22 cellular contexts compared by ENCODE assay signal in the genomic region with DNA sequence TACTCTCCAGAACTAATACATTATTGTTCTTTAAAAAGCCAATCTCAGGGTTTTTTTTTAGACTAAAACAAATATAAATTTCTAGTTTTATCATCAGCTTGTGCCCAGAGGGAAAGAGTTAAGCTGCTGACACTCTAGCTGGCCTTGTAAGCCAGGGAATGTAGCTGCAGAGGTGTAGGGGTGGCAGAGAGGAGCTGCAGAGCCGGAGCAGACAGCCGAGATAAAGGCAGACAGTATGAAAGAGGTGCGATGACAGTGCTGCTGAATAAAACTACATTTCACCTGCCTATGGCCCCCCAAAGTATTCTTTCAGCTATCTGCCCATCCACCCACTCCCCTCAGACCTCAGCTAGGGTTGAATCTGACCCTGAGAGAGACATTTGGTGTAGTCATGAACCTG.
"Had no signal": no experiment of that assay in that cellular context is flagged by ENCODE, and none has a peak within 500 bp of the region (broad histone marks: within the 10 kb centered on the region; RNA-seq: fewer than 3 reads in every experiment).

No MANE protein-coding gene starts in this region.

- DNase-seq: colonic mucosa; dermis blood vessel endothelial cell; erythroblast; foreskin keratinocyte; hippocampal formation; lower lobe of right lung; midbrain; naive B cell; occipital lobe; right lobe of liver; stimulated activated CD4-positive, alpha-beta T cell treated with anti-CD3 and anti-CD28 coated beads, Interleukin-4, amount 100 ng/mL, for 1 hour; stimulated activated CD8-positive, alpha-beta memory T cell treated with anti-CD3 and anti-CD28 coated beads, Interleukin-4, amount 100 ng/mL, for 48 hours; tibial artery; upper lobe of left lung; uterus had no signal

- H3K27ac ChIP-seq: colonic mucosa, foreskin keratinocyte, lower lobe of right lung, pancreas, right lobe of liver, tibial artery, upper lobe of left lung, uterus had no signal

- H3K27ac Mint-ChIP-seq: memory B cell; naive B cell; nephron; progenitor cell of endocrine pancreas; stimulated activated effector memory CD8-positive, alpha-beta T cell treated with anti-CD3 and anti-CD28 coated beads, Interleukin-12 subunit alpha, Interleukin-12 subunit beta, amount 100 ng/mL, for 72 hours; stimulated activated naive CD8-positive, alpha-beta T cell treated with anti-CD3 and anti-CD28 coated beads, Interleukin-15, Interleukin-2, amounts not matched to agents 100 ng/mL and 50 ng/mL, for 24 hours had no signal

- H3K4me1 Mint-ChIP-seq: memory B cell; naive B cell; nephron; stimulated activated effector memory CD8-positive, alpha-beta T cell treated with anti-CD3 and anti-CD28 coated beads, Interleukin-12 subunit alpha, Interleukin-12 subunit beta, amount 100 ng/mL, for 72 hours had no signal

- H3K36me3 Mint-ChIP-seq: memory B cell; naive B cell; stimulated activated effector memory CD8-positive, alpha-beta T cell treated with anti-CD3 and anti-CD28 coated beads, Interleukin-12 subunit alpha, Interleukin-12 subunit beta, amount 100 ng/mL, for 72 hours had no signal

- H3K27me3 ChIP-seq: colonic mucosa, foreskin keratinocyte, pancreas, right lobe of liver, tibial artery, upper lobe of left lung, uterus had no signal

- H3K9me3 ChIP-seq: colonic mucosa, lower lobe of right lung, pancreas, right lobe of liver, tibial artery, upper lobe of left lung, uterus had no signal

- H3K36me3 ChIP-seq: colonic mucosa, lower lobe of right lung, pancreas, right lobe of liver, tibial artery, upper lobe of left lung, uterus had no signal

- ATAC-seq: foreskin keratinocyte; left lobe of liver; pancreas; right lobe of liver; stimulated activated effector memory CD8-positive, alpha-beta T cell treated with anti-CD3 and anti-CD28 coated beads, Interleukin-12 subunit alpha, Interleukin-12 subunit beta, amount 100 ng/mL, for 72 hours had no signal

- H3K4me3 Mint-ChIP-seq: memory B cell; naive B cell; nephron; stimulated activated effector memory CD8-positive, alpha-beta T cell treated with anti-CD3 and anti-CD28 coated beads, Interleukin-12 subunit alpha, Interleukin-12 subunit beta, amount 100 ng/mL, for 72 hours; stimulated activated naive CD8-positive, alpha-beta T cell treated with anti-CD3 and anti-CD28 coated beads, Interleukin-15, Interleukin-2, amounts not matched to agents 100 ng/mL and 50 ng/mL, for 24 hours had no signal

- H3K27me3 Mint-ChIP-seq: memory B cell; naive B cell; stimulated activated naive CD8-positive, alpha-beta T cell treated with anti-CD3 and anti-CD28 coated beads, Interleukin-15, Interleukin-2, amounts not matched to agents 100 ng/mL and 50 ng/mL, for 24 hours had no signal

- H3K4me3 ChIP-seq: colonic mucosa, lower lobe of right lung, pancreas, right lobe of liver, tibial artery, upper lobe of left lung, uterus had no signal

- H3K4me1 ChIP-seq: colonic mucosa, foreskin keratinocyte, lower lobe of right lung, pancreas, right lobe of liver, tibial artery, upper lobe of left lung, uterus had no signal

- H3K9me3 Mint-ChIP-seq: memory B cell; nephron; stimulated activated naive CD8-positive, alpha-beta T cell treated with anti-CD3 and anti-CD28 coated beads, Interleukin-15, Interleukin-2, amounts not matched to agents 100 ng/mL and 50 ng/mL, for 24 hours had no signal
